ENCODE assay signal across 22 cellular contexts in genomic region chr14:55975281-55975905, GRCh38.
"Had no signal": no experiment of that assay in that cellular context is flagged by ENCODE, and none has a peak within 500 bp of the region (broad histone marks: within the 10 kb centered on the region; RNA-seq: fewer than 3 reads in every experiment).

No MANE protein-coding gene starts in this region.

- H3K36me3 ChIP-seq: brain microvascular endothelial cell, lower lobe of right lung, vagina had no signal

- H3K27ac ChIP-seq: brain microvascular endothelial cell, lower lobe of right lung, skin epidermis, vagina had no signal

- H3K27me3 Mint-ChIP-seq: activated B cell treated with CpG ODN at 0.5 μM for 24 hours; activated CD4-positive, alpha-beta memory T cell treated with anti-CD3 and anti-CD28 coated beads, Interleukin-2, amount 10 ng/mL, durations not matched to agents 7 days and 5 days; activated CD8-positive, alpha-beta memory T cell treated with anti-CD3 and anti-CD28 coated beads, Interleukin-2, amount 10 ng/mL, durations not matched to agents 7 days and 5 days; natural killer cell treated with Interleukin-12 subunit alpha and Interleukin-12 subunit beta and Interleukin-15 and Interleukin-18, amount 100 ng/mL, for 72 hours had no signal

- H3K27ac Mint-ChIP-seq: activated B cell treated with CpG ODN at 0.5 μM for 24 hours; activated CD4-positive, alpha-beta memory T cell treated with anti-CD3 and anti-CD28 coated beads, Interleukin-2, amount 10 ng/mL, durations not matched to agents 7 days and 5 days; activated CD8-positive, alpha-beta memory T cell treated with anti-CD3 and anti-CD28 coated beads, Interleukin-2, amount 10 ng/mL, durations not matched to agents 7 days and 5 days; activated naive CD4-positive, alpha-beta T cell treated with anti-CD3 and anti-CD28 coated beads for 36 hours; activated T-cell treated with anti-CD3 and anti-CD28 coated beads, Interleukin-2, amount 50 U/mL, for 24 hours; activated T-helper 2 cell treated with anti-CD3 and anti-CD28 coated beads, Interferon-gamma antibody, Interleukin-2, Interleukin-4, amounts not matched to agents 10 μg/mL and 5 μg/mL and 100 μg/mL, durations not matched to agents 14 hours and 24 hours and 36 hours; endodermal cell; natural killer cell treated with Interleukin-12 subunit alpha and Interleukin-12 subunit beta and Interleukin-15 and Interleukin-18, amount 100 ng/mL, for 72 hours; T-helper 2 cell treated with Interferon-gamma antibody and Interleukin-4, amounts not matched to agents 5 μg/mL and 100 μg/mL, for 36 hours had no signal

- ATAC-seq: activated CD8-positive, alpha-beta memory T cell treated with anti-CD3 and anti-CD28 coated beads, Interleukin-2, amount 10 ng/mL, durations not matched to agents 7 days and 5 days; lower lobe of right lung; natural killer cell treated with Interleukin-12 subunit alpha and Interleukin-12 subunit beta and Interleukin-15 and Interleukin-18, amount 100 ng/mL, for 72 hours; stimulated activated naive CD8-positive, alpha-beta T cell treated with anti-CD3 and anti-CD28 coated beads, Interleukin-15, Interleukin-2, amounts not matched to agents 100 U/mL and 50 U/mL, for 24 hours had no signal

- H3K4me1 ChIP-seq: lower lobe of right lung, vagina had no signal

- H3K27me3 ChIP-seq: brain microvascular endothelial cell, vagina had no signal

- H3K36me3 Mint-ChIP-seq: activated CD8-positive, alpha-beta memory T cell treated with anti-CD3 and anti-CD28 coated beads, Interleukin-2, amount 10 ng/mL, durations not matched to agents 7 days and 5 days; natural killer cell treated with Interleukin-12 subunit alpha and Interleukin-12 subunit beta and Interleukin-15 and Interleukin-18, amount 100 ng/mL, for 72 hours had no signal

- H3K4me3 Mint-ChIP-seq: activated B cell treated with CpG ODN at 0.5 μM for 24 hours; activated CD4-positive, alpha-beta memory T cell treated with anti-CD3 and anti-CD28 coated beads, Interleukin-2, amount 10 ng/mL, durations not matched to agents 7 days and 5 days; activated CD8-positive, alpha-beta memory T cell treated with anti-CD3 and anti-CD28 coated beads, Interleukin-2, amount 10 ng/mL, durations not matched to agents 7 days and 5 days; activated naive CD4-positive, alpha-beta T cell treated with anti-CD3 and anti-CD28 coated beads for 36 hours; activated T-cell treated with anti-CD3 and anti-CD28 coated beads, Interleukin-2, amount 50 U/mL, for 24 hours; endodermal cell; natural killer cell treated with Interleukin-12 subunit alpha and Interleukin-12 subunit beta and Interleukin-15 and Interleukin-18, amount 100 ng/mL, for 72 hours; T-helper 2 cell treated with Interferon-gamma antibody and Interleukin-4, amounts not matched to agents 5 μg/mL and 100 μg/mL, for 36 hours had no signal

- H3K4me1 Mint-ChIP-seq: activated B cell treated with CpG ODN at 0.5 μM for 24 hours; activated CD4-positive, alpha-beta memory T cell treated with anti-CD3 and anti-CD28 coated beads, Interleukin-2, amount 10 ng/mL, durations not matched to agents 7 days and 5 days; activated CD8-positive, alpha-beta memory T cell treated with anti-CD3 and anti-CD28 coated beads, Interleukin-2, amount 10 ng/mL, durations not matched to agents 7 days and 5 days; endodermal cell had no signal

- H3K9me3 ChIP-seq: lower lobe of right lung, vagina had no signal

- DNase-seq: activated B cell treated with CpG ODN at 0.5 μM for 24 hours; activated CD4-positive, alpha-beta memory T cell treated with anti-CD3 and anti-CD28 coated beads, Interleukin-2, amount 10 ng/mL, durations not matched to agents 7 days and 5 days; activated CD4-positive, alpha-beta T cell treated with anti-CD3 and anti-CD28 coated beads for 48 hours; activated CD8-positive, alpha-beta memory T cell treated with anti-CD3 and anti-CD28 coated beads, Interleukin-2, amount 10 ng/mL, durations not matched to agents 7 days and 5 days; activated naive CD4-positive, alpha-beta T cell treated with anti-CD3 and anti-CD28 coated beads for 36 hours; activated T-cell treated with anti-CD3 and anti-CD28 coated beads, Interleukin-2, amount 50 U/mL, for 24 hours; brain microvascular endothelial cell; central memory CD4-positive, alpha-beta T cell; endodermal cell; erythroblast; foreskin melanocyte; kidney glomerular epithelial cell; lower lobe of right lung; occipital lobe; posterior cingulate gyrus; stimulated activated naive CD8-positive, alpha-beta T cell treated with anti-CD3 and anti-CD28 coated beads, Interleukin-15, Interleukin-2, amounts not matched to agents 100 U/mL and 50 U/mL, for 24 hours; trophoblast cell had no signal

- H3K4me3 ChIP-seq: lower lobe of right lung, skin epidermis, vagina had no signal

- H3K9me3 Mint-ChIP-seq: activated CD4-positive, alpha-beta memory T cell treated with anti-CD3 and anti-CD28 coated beads, Interleukin-2, amount 10 ng/mL, durations not matched to agents 7 days and 5 days; activated T-cell treated with anti-CD3 and anti-CD28 coated beads, Interleukin-2, amount 50 U/mL, for 24 hours; activated T-helper 2 cell treated with anti-CD3 and anti-CD28 coated beads, Interferon-gamma antibody, Interleukin-2, Interleukin-4, amounts not matched to agents 10 μg/mL and 5 μg/mL and 100 μg/mL, durations not matched to agents 14 hours and 24 hours and 36 hours; natural killer cell treated with Interleukin-12 subunit alpha and Interleukin-12 subunit beta and Interleukin-15 and Interleukin-18, amount 100 ng/mL, for 72 hours had no signal
